In the genomic region with DNA sequence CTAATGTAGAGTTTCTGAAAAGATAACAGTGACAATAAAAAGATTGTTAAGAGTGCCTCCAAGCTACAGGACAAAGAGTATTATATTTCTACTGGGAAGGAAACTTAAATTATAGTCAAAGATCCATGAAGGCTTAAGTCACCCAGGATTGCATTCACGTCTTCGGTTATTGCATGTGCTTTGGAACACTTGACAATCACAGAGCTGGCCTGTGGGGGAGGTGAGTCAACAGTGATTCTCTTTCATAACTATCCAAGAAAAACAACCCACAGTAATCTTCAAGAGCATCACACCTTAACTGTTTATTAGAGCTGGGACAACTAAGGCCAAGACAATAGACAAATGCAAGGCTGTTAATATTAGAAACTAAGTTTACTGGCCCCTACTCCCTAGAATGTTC, we compare ENCODE assay signal across 1 cellular context.
TF ChIP-seq lines count a peak whose summit lies in the region.

No MANE protein-coding gene starts in this region.

TF ChIP-seq in HCT116, 20 proteins besides CTCF, POLR2A, EP300 and RAD21 (continued from another document):
- TF ChIP-seq, protein P1, sequence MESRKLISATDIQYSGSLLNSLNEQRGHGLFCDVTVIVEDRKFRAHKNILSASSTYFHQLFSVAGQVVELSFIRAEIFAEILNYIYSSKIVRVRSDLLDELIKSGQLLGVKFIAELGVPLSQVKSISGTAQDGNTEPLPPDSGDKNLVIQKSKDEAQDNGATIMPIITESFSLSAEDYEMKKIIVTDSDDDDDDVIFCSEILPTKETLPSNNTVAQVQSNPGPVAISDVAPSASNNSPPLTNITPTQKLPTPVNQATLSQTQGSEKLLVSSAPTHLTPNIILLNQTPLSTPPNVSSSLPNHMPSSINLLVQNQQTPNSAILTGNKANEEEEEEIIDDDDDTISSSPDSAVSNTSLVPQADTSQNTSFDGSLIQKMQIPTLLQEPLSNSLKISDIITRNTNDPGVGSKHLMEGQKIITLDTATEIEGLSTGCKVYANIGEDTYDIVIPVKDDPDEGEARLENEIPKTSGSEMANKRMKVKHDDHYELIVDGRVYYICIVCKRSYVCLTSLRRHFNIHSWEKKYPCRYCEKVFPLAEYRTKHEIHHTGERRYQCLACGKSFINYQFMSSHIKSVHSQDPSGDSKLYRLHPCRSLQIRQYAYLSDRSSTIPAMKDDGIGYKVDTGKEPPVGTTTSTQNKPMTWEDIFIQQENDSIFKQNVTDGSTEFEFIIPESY (IDR thresholded peaks at IDR 0.05; ENCODE audit: extremely low read depth, insufficient replicate concordance, low read length) = peak; percentile 62
- TF ChIP-seq SP1 (IDR thresholded peaks at IDR 0.05; ENCODE audit: low read depth) (peak; percentile 96), CBX3 (IDR thresholded peaks at IDR 0.05; ENCODE audit: low read depth) (peak; percentile 98), ELF1 (IDR thresholded peaks at IDR 0.05; ENCODE audit: borderline replicate concordance, low read depth) (no peak), EZH2phosphoT487 (IDR thresholded peaks at IDR 0.05; ENCODE audit: borderline replicate concordance) (no peak), TCF7L2 (IDR thresholded peaks at IDR 0.05; ENCODE audit: borderline replicate concordance, extremely low read depth, insufficient read depth, insufficient read length) (peak; percentile 88), EGR1 (IDR thresholded peaks at IDR 0.05; ENCODE audit: low read depth) (peak; percentile 81)
- TF ChIP-seq, protein P2, sequence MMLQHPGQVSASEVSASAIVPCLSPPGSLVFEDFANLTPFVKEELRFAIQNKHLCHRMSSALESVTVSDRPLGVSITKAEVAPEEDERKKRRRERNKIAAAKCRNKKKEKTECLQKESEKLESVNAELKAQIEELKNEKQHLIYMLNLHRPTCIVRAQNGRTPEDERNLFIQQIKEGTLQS (IDR thresholded peaks at IDR 0.05) = peak; percentile 87
